In the genomic region with DNA sequence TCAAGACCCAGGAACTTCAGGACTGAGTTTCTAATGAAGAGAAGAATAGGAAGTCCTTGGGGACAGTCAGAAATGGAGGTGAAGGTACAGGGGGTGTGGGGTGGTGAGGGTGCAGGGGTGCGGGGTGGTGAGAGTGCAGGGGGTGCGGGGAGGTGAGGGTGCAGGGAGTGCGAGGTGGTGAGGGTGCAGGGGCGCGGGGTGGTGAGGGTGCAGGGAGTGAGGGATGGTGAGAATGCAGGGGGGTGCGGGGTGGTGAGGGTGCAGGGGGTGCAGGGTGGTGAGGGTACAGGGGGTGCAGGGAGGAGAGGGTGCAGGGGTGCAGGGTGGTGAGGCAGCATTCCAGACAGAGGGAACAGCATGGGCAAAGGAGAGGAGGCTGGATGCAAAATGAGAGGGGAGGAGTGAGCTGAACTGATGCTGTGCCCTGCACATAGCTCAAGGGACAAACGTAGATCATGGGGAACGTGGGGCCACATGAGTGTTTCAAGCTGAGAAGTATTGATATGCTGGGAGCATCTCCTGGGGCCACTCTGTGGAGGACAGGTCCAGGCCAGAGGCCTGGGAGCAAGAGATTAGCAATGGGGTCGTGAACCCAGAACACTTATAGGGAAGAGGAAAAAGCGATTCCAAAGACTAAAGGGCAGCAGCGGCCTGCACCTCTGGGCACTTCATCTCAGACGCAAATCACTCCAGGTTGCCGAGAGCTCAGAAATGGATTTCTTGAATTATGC, we compare ENCODE assay signal across 22 cellular contexts.
"Had no signal": no experiment of that assay in that cellular context is flagged by ENCODE, and none has a peak within 500 bp of the region (broad histone marks: within the 10 kb centered on the region; RNA-seq: fewer than 3 reads in every experiment).

No MANE protein-coding gene starts in this region.

- H3K4me1 Mint-ChIP-seq: activated naive CD4-positive, alpha-beta T cell treated with anti-CD3 and anti-CD28 coated beads, Interleukin-2, amount 50 U/mL, for 24 hours; activated naive CD8-positive, alpha-beta T cell treated with anti-CD3 and anti-CD28 coated beads, Interleukin-2, amount 50 U/mL, for 24 hours; memory B cell; natural killer cell had no signal

- H3K27ac Mint-ChIP-seq: activated naive CD4-positive, alpha-beta T cell treated with anti-CD3 and anti-CD28 coated beads, Interleukin-2, amount 50 U/mL, for 24 hours; activated naive CD8-positive, alpha-beta T cell treated with anti-CD3 and anti-CD28 coated beads, Interleukin-2, amount 50 U/mL, for 24 hours; activated T-helper 2 cell treated with anti-CD3 and anti-CD28 coated beads, Interferon-gamma antibody, Interleukin-2, Interleukin-4, amounts not matched to agents 10 μg/mL and 5 μg/mL and 100 μg/mL, durations not matched to agents 14 hours and 24 hours and 36 hours; memory B cell; natural killer cell had no signal

- H3K27me3 ChIP-seq: breast epithelium, heart left ventricle, right lobe of liver had no signal

- H3K36me3 ChIP-seq: breast epithelium, heart left ventricle, neutrophil, right lobe of liver, suprapubic skin, tibial artery had no signal

- H3K9me3 Mint-ChIP-seq: activated naive CD4-positive, alpha-beta T cell treated with anti-CD3 and anti-CD28 coated beads, Interleukin-2, amount 50 U/mL, for 24 hours; activated naive CD8-positive, alpha-beta T cell treated with anti-CD3 and anti-CD28 coated beads, Interleukin-2, amount 50 U/mL, for 24 hours; activated T-cell treated with anti-CD3 and anti-CD28 coated beads, Interleukin-2, amount 50 U/mL, for 4 hours; activated T-helper 2 cell treated with anti-CD3 and anti-CD28 coated beads, Interferon-gamma antibody, Interleukin-2, Interleukin-4, amounts not matched to agents 10 μg/mL and 5 μg/mL and 100 μg/mL, durations not matched to agents 14 hours and 24 hours and 36 hours; memory B cell; natural killer cell had no signal

- H3K4me1 ChIP-seq: breast epithelium, right lobe of liver, tibial artery had no signal

- ATAC-seq: activated naive CD8-positive, alpha-beta T cell treated with anti-CD3 and anti-CD28 coated beads, Interleukin-2, amount 50 U/mL, for 24 hours; activated T-cell treated with anti-CD3 and anti-CD28 coated beads, Interleukin-2, amount 50 U/mL, for 4 hours; natural killer cell had no signal

- H3K4me3 ChIP-seq: breast epithelium, heart left ventricle, right lobe of liver, suprapubic skin, tibial artery had no signal

- H3K9me3 ChIP-seq: breast epithelium, heart left ventricle, neutrophil, right lobe of liver, suprapubic skin, tibial artery had no signal

- H3K36me3 Mint-ChIP-seq: activated naive CD4-positive, alpha-beta T cell treated with anti-CD3 and anti-CD28 coated beads, Interleukin-2, amount 50 U/mL, for 24 hours; memory B cell; natural killer cell had no signal

- H3K4me3 Mint-ChIP-seq: activated naive CD4-positive, alpha-beta T cell treated with anti-CD3 and anti-CD28 coated beads, Interleukin-2, amount 50 U/mL, for 24 hours; activated naive CD8-positive, alpha-beta T cell treated with anti-CD3 and anti-CD28 coated beads, Interleukin-2, amount 50 U/mL, for 24 hours; activated T-cell treated with anti-CD3 and anti-CD28 coated beads, Interleukin-2, amount 50 U/mL, for 4 hours; memory B cell; natural killer cell had no signal

- DNase-seq: activated CD4-positive, alpha-beta T cell treated with anti-CD3 and anti-CD28 coated beads for 4 hours; activated CD4-positive, alpha-beta T cell treated with anti-CD3 and anti-CD28 coated beads, Interleukin-2, amount 50 U/mL, for 48 hours; activated CD4-positive, CD25-positive, alpha-beta regulatory T cell; activated CD8-positive, alpha-beta memory T cell treated with anti-CD3 and anti-CD28 coated beads, Interleukin-2, amount 50 U/mL, for 48 hours; activated naive CD8-positive, alpha-beta T cell treated with anti-CD3 and anti-CD28 coated beads, Interleukin-2, amount 50 U/mL, for 24 hours; activated T-cell treated with anti-CD3 and anti-CD28 coated beads, Interleukin-2, amount 50 U/mL, for 4 hours; amygdala; central memory CD4-positive, alpha-beta T cell; foreskin fibroblast; heart left ventricle; natural killer cell; right lobe of liver; stimulated activated CD4-positive, alpha-beta T cell treated with anti-CD3 and anti-CD28 coated beads, Interleukin-4, amount 100 ng/mL, for 1 hour; T-helper 2 cell; tibial artery had no signal

- FAIRE-seq: endothelial cell of umbilical vein had no signal

- H3K27ac ChIP-seq: breast epithelium, heart left ventricle, neutrophil, right lobe of liver, suprapubic skin, tibial artery had no signal
